In the genomic region with DNA sequence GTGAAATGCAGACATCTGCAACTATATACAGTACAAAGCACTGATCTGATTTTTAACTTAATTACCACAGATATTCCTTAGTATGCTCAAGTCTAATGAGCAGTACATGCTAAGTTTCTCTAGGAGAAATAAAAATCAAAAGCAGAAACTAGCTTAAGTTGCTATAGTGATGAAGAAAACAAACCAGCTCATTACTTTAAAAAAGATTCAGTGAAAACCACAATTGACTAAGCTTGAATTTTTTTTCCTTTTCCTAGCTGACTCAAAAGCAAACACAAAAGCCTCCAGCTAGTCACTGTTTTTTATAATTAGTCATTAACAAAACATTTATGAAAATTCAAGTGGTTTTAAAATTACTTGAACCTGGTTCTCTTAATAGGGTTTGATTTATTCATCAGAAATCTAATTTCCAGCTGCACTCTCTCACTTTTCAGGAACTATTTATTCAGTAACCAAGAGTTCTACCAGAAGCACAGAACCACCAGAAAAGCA, we compare ENCODE assay signal across 1 cellular context.
TF ChIP-seq lines count a peak whose summit lies in the region.

No MANE protein-coding gene starts in this region.

TF ChIP-seq in GM12878, 131 proteins besides CTCF, POLR2A, EP300 and RAD21:
- TF ChIP-seq FOXM1 (IDR thresholded peaks at IDR 0.05; ENCODE audit: low read depth, low read length), result peak; percentile 62; the same call in 1 of the 2 replicates
- peak in 1 of 2 experiments; percentile 25; a peak in 2 of 4 replicates for TF ChIP-seq IKZF2 (IDR thresholded peaks at IDR 0.05)
- peak; percentile 65 for TF ChIP-seq ATF7 (IDR thresholded peaks at IDR 0.05; ENCODE audit: low read depth)
- peak; percentile 32; the same call in 1 of the 2 replicates for TF ChIP-seq RELB (IDR thresholded peaks at IDR 0.05; ENCODE audit: low read depth)
- peak; percentile 92 for TF ChIP-seq MTA2 (IDR thresholded peaks at IDR 0.05; ENCODE audit: low read depth)
- TF ChIP-seq ZNF384 (IDR thresholded peaks at IDR 0.05; ENCODE audit: borderline replicate concordance, low read depth, low read length), result peak; percentile 83
- peak; percentile 26; the same call in 1 of the 2 replicates for TF ChIP-seq BCL11A (IDR thresholded peaks at IDR 0.05; ENCODE audit: low read depth, low read length)
- TF ChIP-seq MEF2A (IDR thresholded peaks at IDR 0.05; ENCODE audit: insufficient read depth, low read depth, low read length), result 0 out of 2 replicates have a peak, but pooled peaks have one; percentile 8
- TF ChIP-seq, protein P1, sequence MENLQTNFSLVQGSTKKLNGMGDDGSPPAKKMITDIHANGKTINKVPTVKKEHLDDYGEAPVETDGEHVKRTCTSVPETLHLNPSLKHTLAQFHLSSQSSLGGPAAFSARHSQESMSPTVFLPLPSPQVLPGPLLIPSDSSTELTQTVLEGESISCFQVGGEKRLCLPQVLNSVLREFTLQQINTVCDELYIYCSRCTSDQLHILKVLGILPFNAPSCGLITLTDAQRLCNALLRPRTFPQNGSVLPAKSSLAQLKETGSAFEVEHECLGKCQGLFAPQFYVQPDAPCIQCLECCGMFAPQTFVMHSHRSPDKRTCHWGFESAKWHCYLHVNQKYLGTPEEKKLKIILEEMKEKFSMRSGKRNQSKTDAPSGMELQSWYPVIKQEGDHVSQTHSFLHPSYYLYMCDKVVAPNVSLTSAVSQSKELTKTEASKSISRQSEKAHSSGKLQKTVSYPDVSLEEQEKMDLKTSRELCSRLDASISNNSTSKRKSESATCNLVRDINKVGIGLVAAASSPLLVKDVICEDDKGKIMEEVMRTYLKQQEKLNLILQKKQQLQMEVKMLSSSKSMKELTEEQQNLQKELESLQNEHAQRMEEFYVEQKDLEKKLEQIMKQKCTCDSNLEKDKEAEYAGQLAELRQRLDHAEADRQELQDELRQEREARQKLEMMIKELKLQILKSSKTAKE (IDR thresholded peaks at IDR 0.05; ENCODE audit: low read depth, poor library complexity, severe bottlenecking), result peak; percentile 24
- peak; percentile 74; the same call in 1 of the 2 replicates for TF ChIP-seq NFIC (IDR thresholded peaks at IDR 0.05; ENCODE audit: low read depth, low read length)
- TF ChIP-seq BMI1 (IDR thresholded peaks at IDR 0.05; ENCODE audit: borderline replicate concordance), result peak; percentile 66
- TF ChIP-seq JUNB (IDR thresholded peaks at IDR 0.05), result peak; percentile 79
- TF ChIP-seq JUND (IDR thresholded peaks at IDR 0.05; ENCODE audit: low read depth, low read length), result peak; percentile 48; the same call in 1 of the 2 replicates
- peak; percentile 83 for TF ChIP-seq RUNX3 (IDR thresholded peaks at IDR 0.05; ENCODE audit: low read length)
